Comparison of ENCODE assay signal across 25 cellular contexts in genomic region chr1:236565530-236565929, GRCh38. TPM values are rescaled to one million over a fixed set of nuclear protein-coding genes. Genes with fewer than 3 reads are reported as not detected.
A peak's percentile ranks its signal among the peaks of the same experiment; 100 is the strongest.
DNase-seq lines count a peak whose midpoint lies in the region; ATAC-seq and TF ChIP-seq lines count a peak whose summit lies in the region.
"Had no signal": no experiment of that assay in that cellular context is flagged by ENCODE, and none has a peak within 500 bp of the region (broad histone marks: within the 10 kb centered on the region; RNA-seq: fewer than 3 reads in every experiment).

No MANE protein-coding gene starts in this region.

- no peaks in the 10 kb centered on the region for H3K9me3 Mint-ChIP-seq in activated CD4-positive, alpha-beta T cell treated with anti-CD3 and anti-CD28 coated beads for 36 hours (ENCODE audit: low read depth)
- H3K9me3 Mint-ChIP-seq: HFFc6 had no signal

- H3K9ac ChIP-seq in NT2/D1 (ENCODE audit: insufficient read length, low read depth) (no peak overlapping the region), trophoblast cell (ENCODE audit: low read length) (no peak overlapping the region)

- H3K79me2 ChIP-seq in trophoblast cell (ENCODE audit: control insufficient read depth, insufficient read depth, low read length, poor library complexity), result no peaks in the 10 kb centered on the region

- TF ChIP-seq POLR2A in adrenal gland (IDR thresholded peaks at IDR 0.05), result no peak

- intact Hi-C loops in activated CD4-positive, alpha-beta T cell treated with anti-CD3 and anti-CD28 coated beads for 36 hours (cut with DNase I, micrococcal nuclease), result no loop called here
- intact Hi-C loops in adrenal gland (cut with DNase I), result no loop called here

- H3K4me2 ChIP-seq in trophoblast cell (ENCODE audit: low read length), result peak overlapping the region; percentile 13

- H2BK120ac ChIP-seq in trophoblast cell (ENCODE audit: insufficient read depth, low read length, poor library complexity), result no peak overlapping the region

- H3K4me1 ChIP-seq in NT2/D1 (ENCODE audit: insufficient read depth, insufficient read length) (no peaks in the 10 kb centered on the region), trophoblast cell (ENCODE audit: control insufficient read depth in 1 of 2, insufficient read depth in 2 of 2, low read length in 2 of 2) (peaks cover 5% of the 10 kb centered on the region in 2 experiments), adrenal gland (replicated peaks in 1 of 2) (no peaks in the 10 kb centered on the region)
- H3K4me1 ChIP-seq: HAP-1 had no signal

- H3K79me1 ChIP-seq in trophoblast cell (ENCODE audit: low read length), result no peaks in the 10 kb centered on the region

- H4K8ac ChIP-seq in trophoblast cell (ENCODE audit: low read depth, low read length), result no peak overlapping the region

- H3K23ac ChIP-seq in trophoblast cell (ENCODE audit: low read length), result no peak overlapping the region

- H4K12ac ChIP-seq in trophoblast cell (ENCODE audit: low read depth, low read length), result no peak overlapping the region

- H3K4me3 ChIP-seq in NT2/D1 (ENCODE audit: insufficient read length, low read depth) (no peak overlapping the region), trophoblast cell (ENCODE audit: low read depth, low read length) (no peak overlapping the region), adrenal gland (no peak overlapping the region)
- H3K4me3 ChIP-seq: HAP-1, MG63 had no signal

- no peak overlapping the region for H3K18ac ChIP-seq in trophoblast cell (ENCODE audit: low read length)

- H3K9me3 ChIP-seq in NT2/D1 (ENCODE audit: insufficient read depth, low read length) (no peaks in the 10 kb centered on the region), trophoblast cell (ENCODE audit: insufficient read depth, low read depth, low read length) (no peaks in the 10 kb centered on the region), adrenal gland (replicated peaks in 1 of 3) (no peaks in the 10 kb centered on the region)
- H3K9me3 ChIP-seq: BE2C, HAP-1, MG63 had no signal

- peaks cover 72% of the 10 kb centered on the region for H3K36me3 Mint-ChIP-seq in activated CD4-positive, alpha-beta T cell treated with anti-CD3 and anti-CD28 coated beads for 36 hours (ENCODE audit: low read depth)

- H3K27me3 ChIP-seq in NT2/D1 (ENCODE audit: insufficient read depth, insufficient read length), result no peaks in the 10 kb centered on the region
- H3K27me3 ChIP-seq in trophoblast cell (ENCODE audit: insufficient read depth, low read length), result no peaks in the 10 kb centered on the region
- H3K27me3 ChIP-seq in adrenal gland, result no peaks in the 10 kb centered on the region
- H3K27me3 ChIP-seq: BE2C, MG63 had no signal

- H2BK5ac ChIP-seq in trophoblast cell (ENCODE audit: low read depth, low read length, poor library complexity), result no peak overlapping the region

- H3K4me1 Mint-ChIP-seq in activated CD4-positive, alpha-beta T cell treated with anti-CD3 and anti-CD28 coated beads for 36 hours, result peaks cover 2% of the 10 kb centered on the region

- H3K4ac ChIP-seq in trophoblast cell (ENCODE audit: low read depth, low read length), result no peak overlapping the region

- no peaks in the 10 kb centered on the region for H3K27me3 Mint-ChIP-seq in activated CD4-positive, alpha-beta T cell treated with anti-CD3 and anti-CD28 coated beads for 36 hours

- peaks cover 90% of the 10 kb centered on the region for H3K36me3 ChIP-seq in NT2/D1 (ENCODE audit: insufficient read depth, insufficient read length, low read length)
- peaks cover 8 to 19% of the 10 kb centered on the region in 2 experiments for H3K36me3 ChIP-seq in trophoblast cell (ENCODE audit: control insufficient read depth in 1 of 2, insufficient read depth in 2 of 2, low read length in 2 of 2)
- peaks cover 0 to 77% of the 10 kb centered on the region in 2 donors for H3K36me3 ChIP-seq in adrenal gland (replicated peaks in 1 of 2)

- POLR2A ChIA-PET in activated CD4-positive, alpha-beta T cell treated with anti-CD3 and anti-CD28 coated beads for 36 hours (lab: Charles Lee), result no interaction called here

- no peak for ATAC-seq in activated CD4-positive, alpha-beta T cell treated with anti-CD3 and anti-CD28 coated beads for 36 hours
- ATAC-seq in GM18511 (IDR thresholded peaks at IDR 0.05; ENCODE audit: unreplicated experiment), result no peak
- ATAC-seq: PC-3 had no signal

- H3K27ac ChIP-seq in trophoblast cell (ENCODE audit: low read depth, low read length) (no peak overlapping the region), adrenal gland (no peak overlapping the region)

- no peak overlapping the region for H3K14ac ChIP-seq in trophoblast cell (ENCODE audit: low read length)

- H3K4me3 Mint-ChIP-seq in activated CD4-positive, alpha-beta T cell treated with anti-CD3 and anti-CD28 coated beads for 36 hours, result no peak overlapping the region
- H3K4me3 Mint-ChIP-seq: HFFc6 had no signal

- no peak for TF ChIP-seq CTCF in adrenal gland (IDR thresholded peaks at IDR 0.05)

- no peak overlapping the region for H4K91ac ChIP-seq in trophoblast cell (ENCODE audit: low read depth, low read length)

- H3K27ac Mint-ChIP-seq in activated CD4-positive, alpha-beta T cell treated with anti-CD3 and anti-CD28 coated beads for 36 hours, result peak overlapping the region; percentile 33
- H3K27ac Mint-ChIP-seq: HFFc6 had no signal

- no peak overlapping the region for H2AFZ ChIP-seq in trophoblast cell (ENCODE audit: insufficient read depth, low read length, poor library complexity)

- H2BK12ac ChIP-seq in trophoblast cell (ENCODE audit: low read length), result no peak overlapping the region

- no CpG with 5 or more reads among the region's 5 CpGs for WGBS in trophoblast cell (ENCODE audit: extremely low coverage, insufficient coverage, insufficient read length)
- 94 to 97% (median 94%) methylated on average over 5 of the region's 5 CpGs for WGBS in adrenal gland, 4 donors

- no peak for DNase-seq in activated CD4-positive, alpha-beta T cell treated with anti-CD3 and anti-CD28 coated beads for 36 hours
- DNase-seq in activated CD4-positive, alpha-beta T cell treated with anti-CD3 and anti-CD28 coated beads, Interleukin-2, amount 50 U/mL, for 4 hours, result no peak
- peak; percentile 43 for DNase-seq in NT2/D1 (ENCODE audit: low read depth, low spot score)
- peak; percentile 1 for DNase-seq in kidney tubule cell (ENCODE audit: low spot score)
- DNase-seq in trophoblast cell, result peak; percentile 47 to 86
- no peak for DNase-seq in adrenal gland
- DNase-seq in NCI-H226, result no peak
- DNase-seq: 8988T, ACHN, BE2C, Calu3, DMS153, GOT3, HFFc6, KG1, MG63, NCI-H1105 treated with DMSO at 0.1 percent for 48 hours, NCI-H146, NCI-H1930, NCI-H2227 treated with DMSO at 0.1 percent for 48 hours, NCI-H510A treated with DMSO at 0.1 percent for 48 hours, NCI-H748 treated with DMSO at 0.1 percent for 48 hours, PC-3 had no signal

- CTCF ChIA-PET in activated CD4-positive, alpha-beta T cell treated with anti-CD3 and anti-CD28 coated beads for 36 hours (lab: Charles Lee), result interaction anchor here (1.4 kb wide), 1 partner anchor 16 kb away, joined by 4 read pairs; no protein-coding TSS in a partner anchor

- no peak overlapping the region for H2AK5ac ChIP-seq in trophoblast cell (ENCODE audit: low read length)

RNA-seq across cellular contexts. Expression of gene HEATR1, which starts 38.8 kb away (rescaled TPM):
- 10 to 100 TPM; 82.4 to 89.1 TPM for total RNA-seq in activated CD4-positive, alpha-beta T cell treated with anti-CD3 and anti-CD28 coated beads for 36 hours
- 15.7 and 15.9 TPM in 2 replicates for polyA plus RNA-seq in trophoblast cell (2013)
- total RNA-seq in adrenal gland, result 10 to 100 TPM; 11.0 to 50.8 (median 25.2) TPM
- polyA plus RNA-seq in adrenal gland, result 10 to 100 TPM in 1 of 3 donors, 1 to 10 TPM in 2; 3.5 to 17.0 (median 5.5) TPM

RNA-seq across cellular contexts. Expression of gene LGALS8, which starts 41.7 kb away (rescaled TPM):
- 100 to 1,000 TPM; 106 to 155 TPM for total RNA-seq in activated CD4-positive, alpha-beta T cell treated with anti-CD3 and anti-CD28 coated beads for 36 hours
- polyA plus RNA-seq in trophoblast cell (2013), result 27.6 and 27.8 TPM in 2 replicates
- total RNA-seq in adrenal gland, result 100 to 1,000 TPM in 1 of 8 donors, 10 to 100 TPM in 7; 32.6 to 100 (median 55.0) TPM
- 10 to 100 TPM; 23.2 to 56.0 (median 25.5) TPM for polyA plus RNA-seq in adrenal gland

Comparison
In these comparisons a context has a peak if more than half of its experiments do, and no peak if none do; other contexts are left out.
1. DNase-seq: peak in NT2/D1 (single experiment), kidney tubule cell (single experiment) and trophoblast cell (2 of 2); none in activated CD4-positive, alpha-beta T cell treated with anti-CD3 and anti-CD28 coated beads for 36 hours (single experiment), activated CD4-positive, alpha-beta T cell treated with anti-CD3 and anti-CD28 coated beads, Interleukin-2, amount 50 U/mL, for 4 hours (0 of 2), adrenal gland (0 of 7) and NCI-H226 (single experiment).